Comparison of ENCODE assay signal across 1 cellular context in the genomic region with DNA sequence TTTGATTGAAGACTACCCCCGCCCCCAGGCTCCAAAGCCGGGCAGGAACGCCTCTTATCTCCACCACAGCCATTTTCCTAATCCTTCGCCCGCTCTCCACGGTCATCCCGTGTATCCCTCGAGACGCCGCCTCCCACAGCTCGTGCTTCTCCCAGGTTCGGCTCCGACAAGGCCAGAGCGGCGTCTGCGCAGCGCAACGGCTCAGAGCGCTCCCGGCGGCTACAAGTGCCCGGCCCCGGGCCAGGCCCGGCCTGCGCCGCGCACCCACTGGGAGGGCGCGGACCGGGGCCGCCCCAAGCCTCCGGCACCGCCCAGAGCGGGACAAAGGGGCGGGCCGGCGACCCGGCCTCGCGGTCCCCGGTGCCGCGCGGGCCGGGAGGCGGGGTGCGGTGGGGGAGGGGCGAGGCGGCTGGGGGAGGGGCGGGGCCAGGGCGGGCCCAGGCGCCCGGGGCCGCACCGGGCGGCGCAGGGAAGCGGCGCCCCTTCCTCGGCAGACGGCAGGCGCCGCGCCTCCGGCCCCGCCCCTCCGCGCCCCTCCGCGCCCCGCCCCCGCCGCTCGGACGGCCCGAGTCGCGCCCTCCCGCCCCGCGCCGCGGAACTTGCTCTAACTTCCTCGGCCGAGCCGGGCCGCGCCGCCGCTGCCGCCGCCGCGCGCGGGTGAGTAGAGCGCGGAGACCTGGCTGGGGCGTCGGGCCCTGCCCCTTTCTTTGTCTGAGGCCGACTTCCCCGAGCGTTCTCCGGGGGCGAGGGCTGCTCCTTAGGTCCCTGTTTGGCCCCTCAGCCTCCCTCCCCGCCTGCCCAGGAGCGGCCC.
A peak's percentile ranks its signal among the peaks of the same experiment; 100 is the strongest.
TF ChIP-seq lines count a peak whose summit lies in the region.

A gene with protein sequence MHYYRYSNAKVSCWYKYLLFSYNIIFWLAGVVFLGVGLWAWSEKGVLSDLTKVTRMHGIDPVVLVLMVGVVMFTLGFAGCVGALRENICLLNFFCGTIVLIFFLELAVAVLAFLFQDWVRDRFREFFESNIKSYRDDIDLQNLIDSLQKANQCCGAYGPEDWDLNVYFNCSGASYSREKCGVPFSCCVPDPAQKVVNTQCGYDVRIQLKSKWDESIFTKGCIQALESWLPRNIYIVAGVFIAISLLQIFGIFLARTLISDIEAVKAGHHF (plus strand): TSS at position 596 of the 811 bp plus-strand sequence. CDS start 34,924 bp downstream, outside the sequence.

TF ChIP-seq in SK-N-SH, 30 proteins besides CTCF, POLR2A, EP300 and RAD21 (continued from another document):
- TF ChIP-seq, protein P1, sequence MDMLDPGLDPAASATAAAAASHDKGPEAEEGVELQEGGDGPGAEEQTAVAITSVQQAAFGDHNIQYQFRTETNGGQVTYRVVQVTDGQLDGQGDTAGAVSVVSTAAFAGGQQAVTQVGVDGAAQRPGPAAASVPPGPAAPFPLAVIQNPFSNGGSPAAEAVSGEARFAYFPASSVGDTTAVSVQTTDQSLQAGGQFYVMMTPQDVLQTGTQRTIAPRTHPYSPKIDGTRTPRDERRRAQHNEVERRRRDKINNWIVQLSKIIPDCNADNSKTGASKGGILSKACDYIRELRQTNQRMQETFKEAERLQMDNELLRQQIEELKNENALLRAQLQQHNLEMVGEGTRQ (IDR thresholded peaks at IDR 0.05; ENCODE audit: borderline replicate concordance, low read depth, low read length): no peak
- TF ChIP-seq RCOR1 (IDR thresholded peaks at IDR 0.05; ENCODE audit: low read length) (no peak), ELF1 (IDR thresholded peaks at IDR 0.05) (no peak), SMC3 (IDR thresholded peaks at IDR 0.05; ENCODE audit: low read depth, low read length) (no peak), FOXM1 (IDR thresholded peaks at IDR 0.05; ENCODE audit: low read depth) (no peak), EZH2phosphoT487 (IDR thresholded peaks at IDR 0.05; ENCODE audit: borderline replicate concordance, low read depth) (no peak), MXI1 (IDR thresholded peaks at IDR 0.05; ENCODE audit: low read depth, low read length) (0 out of 2 replicates have a peak, but pooled peaks have one; percentile 10), YY1 (IDR thresholded peaks at IDR 0.05; ENCODE audit: low read depth) (0 out of 2 replicates have a peak, but pooled peaks have one; percentile 54), TEAD4 (IDR thresholded peaks at IDR 0.05; ENCODE audit: borderline replicate concordance, insufficient read depth) (no peak), GATA2 (CRISPR knock-in tag; IDR thresholded peaks at IDR 0.05) (no peak), RFX5 (IDR thresholded peaks at IDR 0.05; ENCODE audit: low read length) (no peak), FOSL2 (IDR thresholded peaks at IDR 0.05; ENCODE audit: borderline replicate concordance, low read depth) (no peak), NRF1 (IDR thresholded peaks at IDR 0.05; ENCODE audit: low read depth, low read length) (peak; percentile 67), FOXJ3 (CRISPR knock-in tag; IDR thresholded peaks at IDR 0.05) (no peak), NFIC (IDR thresholded peaks at IDR 0.05; ENCODE audit: borderline replicate concordance) (no peak), RXRA (IDR thresholded peaks at IDR 0.05; ENCODE audit: borderline replicate concordance, low read depth) (no peak), CHD2 (IDR thresholded peaks at IDR 0.05; ENCODE audit: low read length, partially characterized antibody) (peak; percentile 24), JUND (IDR thresholded peaks at IDR 0.05) (no peak), SIN3A (IDR thresholded peaks at IDR 0.05; ENCODE audit: borderline replicate concordance, low read depth, low read length) (no peak)
- TF ChIP-seq, protein P2, sequence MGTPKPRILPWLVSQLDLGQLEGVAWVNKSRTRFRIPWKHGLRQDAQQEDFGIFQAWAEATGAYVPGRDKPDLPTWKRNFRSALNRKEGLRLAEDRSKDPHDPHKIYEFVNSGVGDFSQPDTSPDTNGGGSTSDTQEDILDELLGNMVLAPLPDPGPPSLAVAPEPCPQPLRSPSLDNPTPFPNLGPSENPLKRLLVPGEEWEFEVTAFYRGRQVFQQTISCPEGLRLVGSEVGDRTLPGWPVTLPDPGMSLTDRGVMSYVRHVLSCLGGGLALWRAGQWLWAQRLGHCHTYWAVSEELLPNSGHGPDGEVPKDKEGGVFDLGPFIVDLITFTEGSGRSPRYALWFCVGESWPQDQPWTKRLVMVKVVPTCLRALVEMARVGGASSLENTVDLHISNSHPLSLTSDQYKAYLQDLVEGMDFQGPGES (IDR thresholded peaks at IDR 0.05; ENCODE audit: low read depth, low read length): no peak
- TF ChIP-seq, protein P3, sequence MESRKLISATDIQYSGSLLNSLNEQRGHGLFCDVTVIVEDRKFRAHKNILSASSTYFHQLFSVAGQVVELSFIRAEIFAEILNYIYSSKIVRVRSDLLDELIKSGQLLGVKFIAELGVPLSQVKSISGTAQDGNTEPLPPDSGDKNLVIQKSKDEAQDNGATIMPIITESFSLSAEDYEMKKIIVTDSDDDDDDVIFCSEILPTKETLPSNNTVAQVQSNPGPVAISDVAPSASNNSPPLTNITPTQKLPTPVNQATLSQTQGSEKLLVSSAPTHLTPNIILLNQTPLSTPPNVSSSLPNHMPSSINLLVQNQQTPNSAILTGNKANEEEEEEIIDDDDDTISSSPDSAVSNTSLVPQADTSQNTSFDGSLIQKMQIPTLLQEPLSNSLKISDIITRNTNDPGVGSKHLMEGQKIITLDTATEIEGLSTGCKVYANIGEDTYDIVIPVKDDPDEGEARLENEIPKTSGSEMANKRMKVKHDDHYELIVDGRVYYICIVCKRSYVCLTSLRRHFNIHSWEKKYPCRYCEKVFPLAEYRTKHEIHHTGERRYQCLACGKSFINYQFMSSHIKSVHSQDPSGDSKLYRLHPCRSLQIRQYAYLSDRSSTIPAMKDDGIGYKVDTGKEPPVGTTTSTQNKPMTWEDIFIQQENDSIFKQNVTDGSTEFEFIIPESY (IDR thresholded peaks at IDR 0.05; ENCODE audit: borderline replicate concordance, low read depth): no peak
- TF ChIP-seq, protein P4, sequence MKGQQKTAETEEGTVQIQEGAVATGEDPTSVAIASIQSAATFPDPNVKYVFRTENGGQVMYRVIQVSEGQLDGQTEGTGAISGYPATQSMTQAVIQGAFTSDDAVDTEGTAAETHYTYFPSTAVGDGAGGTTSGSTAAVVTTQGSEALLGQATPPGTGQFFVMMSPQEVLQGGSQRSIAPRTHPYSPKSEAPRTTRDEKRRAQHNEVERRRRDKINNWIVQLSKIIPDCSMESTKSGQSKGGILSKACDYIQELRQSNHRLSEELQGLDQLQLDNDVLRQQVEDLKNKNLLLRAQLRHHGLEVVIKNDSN (IDR thresholded peaks at IDR 0.05; ENCODE audit: borderline replicate concordance, low read depth): no peak
